8 cellular contexts compared by ENCODE assay signal in the genomic region with DNA sequence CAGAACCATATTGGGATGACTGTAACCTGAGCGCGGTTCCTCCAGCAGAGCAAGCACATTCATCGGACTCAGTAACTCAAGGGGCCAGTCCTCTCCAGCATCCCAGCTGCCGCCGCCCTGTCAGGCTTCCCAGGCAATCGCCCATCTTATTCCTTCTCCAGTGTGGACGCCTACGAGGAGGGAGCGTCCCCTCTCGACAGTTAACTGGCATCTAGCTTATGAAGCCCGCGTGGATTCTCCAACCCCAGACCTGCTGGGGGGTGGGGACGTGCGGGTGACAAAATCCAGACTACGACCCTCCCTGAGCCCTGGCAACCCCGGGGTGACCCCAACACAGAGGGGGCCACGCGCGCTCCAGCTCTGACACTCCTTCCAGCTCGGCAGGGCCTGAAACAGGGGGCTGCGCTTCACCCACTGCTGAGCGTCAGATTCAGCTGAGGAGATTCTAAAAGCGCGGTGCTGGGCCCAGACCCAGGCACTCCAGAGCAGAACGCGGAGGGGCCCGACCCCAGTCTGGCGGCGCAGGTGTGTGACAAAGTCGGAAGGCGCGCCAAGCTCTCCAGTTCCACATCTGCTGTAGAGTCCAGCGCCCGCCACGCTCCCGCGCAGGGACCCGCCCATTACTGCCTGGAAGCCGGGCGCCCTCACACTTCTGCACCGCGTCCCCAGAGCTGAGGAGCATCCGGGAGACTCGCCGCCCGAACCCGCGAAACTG. TPM values are rescaled to one million over a fixed set of nuclear protein-coding genes. Genes with fewer than 3 reads are reported as not detected.
A peak's percentile ranks its signal among the peaks of the same experiment; 100 is the strongest.
DNase-seq lines count a peak whose midpoint lies in the region; ATAC-seq and TF ChIP-seq lines count a peak whose summit lies in the region.

No MANE protein-coding gene starts in this region.

- intact Hi-C loops in activated CD4-positive, alpha-beta memory T cell treated with anti-CD3 and anti-CD28 coated beads for 36 hours (cut with micrococcal nuclease): loop anchor here (1.0 to 2.0 kb wide), 3 partner anchors 50 to 203 kb away; partner anchors contain the start of genes HSPA2, MTHFD1 and ZBTB25

- CTCF ChIA-PET in activated CD4-positive, alpha-beta memory T cell treated with anti-CD3 and anti-CD28 coated beads for 36 hours (lab: Charles Lee): interaction anchor here (0.6 to 1.7 kb wide), 8 partner anchors 33 to 334 kb away, joined by 3 to 7 read pairs (median 4); partner anchors contain the start of gene MTHFD1

- H3K27ac ChIP-seq in urinary bladder (ENCODE audit: low read depth): peak overlapping the region; percentile 68

- DNase-seq in DMS153 (lab: John Stamatoyannopoulos, UW) (peak; percentile 28), NCI-H2227 (lab: John Stamatoyannopoulos, UW; ENCODE audit: unreplicated experiment) (peak; percentile 93), fibroblast of the aortic adventitia (ENCODE audit: low read depth) (peak; percentile 42)
- peak; percentile 48 for DNase-seq in activated CD4-positive, alpha-beta memory T cell treated with anti-CD3 and anti-CD28 coated beads for 36 hours
- DNase-seq in naive thymus-derived CD8-positive, alpha-beta T cell: peak in 3 of 10 donors; percentile 5 to 67 (median 61)

- peaks cover 17% of the 10 kb centered on the region for H3K9me3 Mint-ChIP-seq in activated CD4-positive, alpha-beta memory T cell treated with anti-CD3 and anti-CD28 coated beads for 36 hours
- H3K9me3 Mint-ChIP-seq in naive thymus-derived CD8-positive, alpha-beta T cell: peaks cover 0 to 14% (median 5%) of the 10 kb centered on the region in 9 donors

- TF ChIP-seq CTCF in fibroblast of the aortic adventitia (IDR thresholded peaks at IDR 0.05; ENCODE audit: insufficient read depth, low read length): no peak

- peak overlapping the region; percentile 91 for H3K4me3 Mint-ChIP-seq in activated CD4-positive, alpha-beta memory T cell treated with anti-CD3 and anti-CD28 coated beads for 36 hours
- peak overlapping the region; percentile 84 to 98 (median 94) for H3K4me3 Mint-ChIP-seq in naive thymus-derived CD8-positive, alpha-beta T cell

- H3K36me3 Mint-ChIP-seq in activated CD4-positive, alpha-beta memory T cell treated with anti-CD3 and anti-CD28 coated beads for 36 hours: peaks cover 6% of the 10 kb centered on the region
- peaks cover 0 to 9% (median 0%) of the 10 kb centered on the region in 3 donors for H3K36me3 Mint-ChIP-seq in naive thymus-derived CD8-positive, alpha-beta T cell

- under 1% methylated on average over 48 of the region's 48 CpGs for WGBS in urinary bladder

- H3K4me3 ChIP-seq in fibroblast of the aortic adventitia (ENCODE audit: low read depth, low read length) (peak overlapping the region; percentile 80), urinary bladder (ENCODE audit: low read depth, low read length) (peak overlapping the region; percentile 69)

- H3K4me1 ChIP-seq in urinary bladder (ENCODE audit: insufficient read depth): no peaks in the 10 kb centered on the region

- peak; percentile 55 for ATAC-seq in GM19324 (IDR thresholded peaks at IDR 0.05; ENCODE audit: low FRiP score, unreplicated experiment)
- ATAC-seq in HG03354 (IDR thresholded peaks at IDR 0.05; ENCODE audit: poor library complexity, severe bottlenecking, unreplicated experiment): peak; percentile 70
- peak; percentile 72 to 74 for ATAC-seq in naive thymus-derived CD8-positive, alpha-beta T cell

- POLR2A ChIA-PET in activated CD4-positive, alpha-beta memory T cell treated with anti-CD3 and anti-CD28 coated beads for 36 hours (lab: Charles Lee): interaction anchor here (0.8 to 2.7 kb wide), 5 partner anchors 50 to 173 kb away, joined by 3 to 29 read pairs (median 5); partner anchors contain the start of genes MTHFD1 and ZBTB25
- POLR2A ChIA-PET in naive thymus-derived CD8-positive, alpha-beta T cell (lab: Charles Lee): interaction anchor here (0.6 to 3.6 kb wide), 4 partner anchors 35 to 356 kb away, joined by 3 to 17 read pairs (median 8); partner anchors contain the start of genes MTHFD1 and ZBTB1

- no peaks in the 10 kb centered on the region for H3K27me3 Mint-ChIP-seq in activated CD4-positive, alpha-beta memory T cell treated with anti-CD3 and anti-CD28 coated beads for 36 hours
- no peaks in the 10 kb centered on the region for H3K27me3 Mint-ChIP-seq in naive thymus-derived CD8-positive, alpha-beta T cell

- peaks cover 23% of the 10 kb centered on the region for H3K4me1 Mint-ChIP-seq in activated CD4-positive, alpha-beta memory T cell treated with anti-CD3 and anti-CD28 coated beads for 36 hours (ENCODE audit: low read depth)
- peaks cover 9 to 24% (median 21%) of the 10 kb centered on the region in 4 donors for H3K4me1 Mint-ChIP-seq in naive thymus-derived CD8-positive, alpha-beta T cell

- peak overlapping the region; percentile 95 for H3K27ac Mint-ChIP-seq in activated CD4-positive, alpha-beta memory T cell treated with anti-CD3 and anti-CD28 coated beads for 36 hours
- peak overlapping the region; percentile 78 to 96 (median 88) for H3K27ac Mint-ChIP-seq in naive thymus-derived CD8-positive, alpha-beta T cell

- no peaks in the 10 kb centered on the region for H3K36me3 ChIP-seq in urinary bladder (ENCODE audit: insufficient read depth)

RNA-seq across cellular contexts. Expression of gene ESR2, which starts 43.9 kb away (rescaled TPM):
- under 1 TPM; 0.17 to 0.45 TPM for total RNA-seq in activated CD4-positive, alpha-beta memory T cell treated with anti-CD3 and anti-CD28 coated beads for 36 hours
- total RNA-seq in fibroblast of the aortic adventitia (ENCODE audit: low replicate concordance) (under 0.01 and 0.16 TPM in 2 replicates), urinary bladder (1.7 TPM)
- under 1 TPM; 0.29 to 0.41 TPM for total RNA-seq in naive thymus-derived CD8-positive, alpha-beta T cell
- polyA plus RNA-seq in naive thymus-derived CD8-positive, alpha-beta T cell: under 1 TPM in 1 of 3 donors, not detected in 2; 0.16 TPM
- 1.6 TPM for polyA plus RNA-seq in urinary bladder

RNA-seq across cellular contexts. Expression of gene MTHFD1, which starts 50.1 kb away (rescaled TPM):
- 100 to 1,000 TPM; 212 to 221 TPM for total RNA-seq in activated CD4-positive, alpha-beta memory T cell treated with anti-CD3 and anti-CD28 coated beads for 36 hours
- total RNA-seq in fibroblast of the aortic adventitia (ENCODE audit: low replicate concordance) (12.2 and 73.1 TPM in 2 replicates), urinary bladder (29.4 TPM)
- total RNA-seq in naive thymus-derived CD8-positive, alpha-beta T cell: 10 to 100 TPM; 32.6 to 38.6 TPM
- polyA plus RNA-seq in naive thymus-derived CD8-positive, alpha-beta T cell: 10 to 100 TPM; 34.9 to 44.2 (median 41.2) TPM
- polyA plus RNA-seq in urinary bladder: 28.4 TPM
